ENCODE assay signal across 1 cellular context in the genomic region with DNA sequence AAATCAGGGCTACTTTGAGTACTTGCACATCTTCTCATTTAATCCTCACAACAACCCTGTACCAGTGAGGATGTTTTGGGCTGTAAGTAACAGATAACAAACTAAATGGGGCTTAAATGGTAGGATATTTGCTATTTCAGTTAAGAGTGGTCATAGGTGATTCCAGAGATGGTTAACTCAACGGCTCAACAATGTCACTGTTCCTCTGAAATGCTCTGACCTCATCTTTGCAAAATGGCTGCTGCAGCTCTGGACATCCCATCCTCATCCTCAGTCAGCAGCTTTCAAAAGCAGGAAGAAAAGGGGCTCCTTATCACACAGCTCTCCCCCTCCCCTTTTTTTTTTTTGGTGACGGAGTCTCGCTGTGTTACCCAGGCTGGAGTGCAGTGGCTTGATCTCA.
TF ChIP-seq lines count a peak whose summit lies in the region.

No MANE protein-coding gene starts in this region.

TF ChIP-seq in endothelial cell of umbilical vein, 7 proteins besides CTCF, POLR2A, EP300 and RAD21 (continued from another document):
- no peak for TF ChIP-seq EZH2 (IDR thresholded peaks at IDR 0.05; ENCODE audit: borderline replicate concordance, low read depth, low read length, severe bottlenecking)
- TF ChIP-seq POLR2AphosphoS5 (IDR thresholded peaks at IDR 0.05; ENCODE audit: insufficient read depth, low read depth, low read length), result peak; percentile 14
- TF ChIP-seq GATA2 (IDR thresholded peaks at IDR 0.05; ENCODE audit: insufficient read depth, insufficient read length, low read depth, low read length), result no peak
- TF ChIP-seq JUN (IDR thresholded peaks at IDR 0.05; ENCODE audit: borderline replicate concordance, insufficient read depth, insufficient read length, low read depth), result no peak
- TF ChIP-seq, protein P1, sequence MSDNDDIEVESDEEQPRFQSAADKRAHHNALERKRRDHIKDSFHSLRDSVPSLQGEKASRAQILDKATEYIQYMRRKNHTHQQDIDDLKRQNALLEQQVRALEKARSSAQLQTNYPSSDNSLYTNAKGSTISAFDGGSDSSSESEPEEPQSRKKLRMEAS (IDR thresholded peaks at IDR 0.05; ENCODE audit: insufficient read depth, insufficient read length), result no peak
